Comparison of ENCODE assay signal across 16 cellular contexts in the genomic region with DNA sequence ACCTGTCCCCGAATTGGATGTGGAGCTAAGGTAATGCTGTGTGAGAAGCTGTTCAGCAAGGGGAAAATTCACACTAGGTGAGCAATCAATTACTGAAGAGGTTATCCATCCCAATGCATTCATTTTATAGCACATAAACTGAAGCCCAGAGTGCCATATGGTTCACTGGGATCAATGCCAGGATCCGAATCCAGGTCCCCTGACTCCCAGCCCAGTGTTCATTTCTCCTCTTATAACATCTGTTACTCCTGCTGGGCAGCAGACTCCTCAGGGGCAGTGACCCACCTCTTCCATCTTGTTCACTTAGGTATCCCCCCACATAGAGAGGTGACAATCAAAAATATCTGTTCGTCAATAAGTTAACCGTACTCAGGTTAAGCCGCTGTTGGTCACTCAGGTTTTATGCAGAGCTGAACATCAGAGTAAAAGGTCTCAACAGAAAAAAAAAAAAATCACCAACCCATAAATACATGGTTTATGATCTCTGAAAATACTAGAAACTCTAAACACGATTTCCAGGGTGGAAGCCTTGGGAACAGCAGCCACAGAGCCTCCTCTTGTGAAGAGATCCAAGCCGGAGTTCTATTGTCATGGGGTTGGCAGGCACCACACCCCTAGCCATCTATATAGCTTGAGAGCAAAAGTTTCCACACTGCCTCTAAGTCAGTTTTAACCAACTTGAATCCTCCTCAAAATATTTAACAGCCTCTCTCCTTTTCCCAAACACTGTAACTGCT. TPM values are rescaled to one million over a fixed set of nuclear protein-coding genes. Genes with fewer than 3 reads are reported as not detected.
DNase-seq lines count a peak whose midpoint lies in the region; ATAC-seq and TF ChIP-seq lines count a peak whose summit lies in the region.
"Had no signal": no experiment of that assay in that cellular context is flagged by ENCODE, and none has a peak within 500 bp of the region (broad histone marks: within the 10 kb centered on the region; RNA-seq: fewer than 3 reads in every experiment).

No MANE protein-coding gene starts in this region.

- H4K20me1 ChIP-seq in neural progenitor cell (ENCODE audit: low read depth) (no peaks in the 10 kb centered on the region), Karpas-422 (ENCODE audit: insufficient read depth, low read depth, low read length) (no peaks in the 10 kb centered on the region)

- TF ChIP-seq POLR2A in esophagus muscularis mucosa (IDR thresholded peaks at IDR 0.05; ENCODE audit: low read depth): no peak

- H3K9me3 ChIP-seq in neural progenitor cell (ENCODE audit: low read depth) (no peaks in the 10 kb centered on the region), esophagus muscularis mucosa (no peaks in the 10 kb centered on the region), Karpas-422 (ENCODE audit: low read length) (no peaks in the 10 kb centered on the region)
- H3K9me3 ChIP-seq: ovary had no signal

- DNase-seq in AG09309 (ENCODE audit: low read depth): no peak
- DNase-seq in NCI-H2171 (lab: John Stamatoyannopoulos, UW): peak; percentile 42
- no peak for DNase-seq in coronary artery (ENCODE audit: low spot score)
- no peak for DNase-seq in neural progenitor cell (ENCODE audit: low spot score)
- DNase-seq in esophagus muscularis mucosa (ENCODE audit: extremely low spot score): no peak
- no peak for DNase-seq in Karpas-422
- DNase-seq in activated CD4-positive, alpha-beta T cell treated with anti-CD3 and anti-CD28 coated beads, Interleukin-2, amount 50 U/mL, for 1 hour: no peak
- DNase-seq: activated CD4-positive, alpha-beta T cell treated with anti-CD3 and anti-CD28 coated beads, Interleukin-2, amount 10 ng/mL, durations not matched to agents 24 days and 14 days; KG1; NCI-H2081 treated with DMSO at 0.1 percent for 48 hours; PC-9; stimulated activated CD4-positive, alpha-beta T cell treated with anti-CD3 and anti-CD28 coated beads, Interleukin-2, amount 100 ng/mL, for 24 hours had no signal

- TF ChIP-seq EP300 in esophagus muscularis mucosa (IDR thresholded peaks at IDR 0.05): no peak

- H3K79me2 ChIP-seq in neural progenitor cell (ENCODE audit: low read depth) (no peaks in the 10 kb centered on the region), Karpas-422 (ENCODE audit: low read length) (no peaks in the 10 kb centered on the region)

- H3K9me3 Mint-ChIP-seq in neural progenitor cell: peaks cover 9% of the 10 kb centered on the region
- H3K9me3 Mint-ChIP-seq: stimulated activated memory B cell treated with anti-CD40 and anti-IgM and Interleukin-4, amounts not matched to agents 10 μg/mL and 1 μg/mL and 100 μg/mL, for 72 hours had no signal

- 73% methylated on average over 7 of the region's 7 CpGs for WGBS in esophagus muscularis mucosa

- H2AFZ ChIP-seq in neural progenitor cell (replicated peaks): peak overlapping the region; percentile 99
- H2AFZ ChIP-seq in Karpas-422 (ENCODE audit: low read length): no peak overlapping the region
- H2AFZ ChIP-seq: PC-9 had no signal

- no peaks in the 10 kb centered on the region for H3K27me3 ChIP-seq in neural progenitor cell
- H3K27me3 ChIP-seq in esophagus muscularis mucosa: no peaks in the 10 kb centered on the region
- H3K27me3 ChIP-seq in Karpas-422 (ENCODE audit: low read length): no peaks in the 10 kb centered on the region
- H3K27me3 ChIP-seq: ovary had no signal

- peaks cover 12% of the 10 kb centered on the region for H3K4me1 ChIP-seq in neural progenitor cell
- peaks cover 3 to 9% (median 8%) of the 10 kb centered on the region in 4 donors for H3K4me1 ChIP-seq in esophagus muscularis mucosa
- no peaks in the 10 kb centered on the region for H3K4me1 ChIP-seq in Karpas-422 (ENCODE audit: low read length)

- no peak overlapping the region for H3K4me3 Mint-ChIP-seq in neural progenitor cell
- H3K4me3 Mint-ChIP-seq: activated CD4-positive, alpha-beta T cell treated with anti-CD3 and anti-CD28 coated beads, Interleukin-2, amount 10 ng/mL, durations not matched to agents 24 days and 14 days; stimulated activated memory B cell treated with anti-CD40 and anti-IgM and Interleukin-4, amounts not matched to agents 10 μg/mL and 1 μg/mL and 100 μg/mL, for 72 hours had no signal

- peaks cover 8% of the 10 kb centered on the region for H3K4me1 Mint-ChIP-seq in neural progenitor cell
- H3K4me1 Mint-ChIP-seq: activated CD4-positive, alpha-beta T cell treated with anti-CD3 and anti-CD28 coated beads, Interleukin-2, amount 10 ng/mL, durations not matched to agents 24 days and 14 days; stimulated activated memory B cell treated with anti-CD40 and anti-IgM and Interleukin-4, amounts not matched to agents 10 μg/mL and 1 μg/mL and 100 μg/mL, for 72 hours had no signal

- peaks cover 6% of the 10 kb centered on the region for H3K27me3 Mint-ChIP-seq in neural progenitor cell (ENCODE audit: insufficient read depth, low read depth)
- H3K27me3 Mint-ChIP-seq: activated CD4-positive, alpha-beta T cell treated with anti-CD3 and anti-CD28 coated beads, Interleukin-2, amount 10 ng/mL, durations not matched to agents 24 days and 14 days had no signal

- no peaks in the 10 kb centered on the region for H3K36me3 Mint-ChIP-seq in neural progenitor cell
- H3K36me3 Mint-ChIP-seq: stimulated activated memory B cell treated with anti-CD40 and anti-IgM and Interleukin-4, amounts not matched to agents 10 μg/mL and 1 μg/mL and 100 μg/mL, for 72 hours had no signal

- no peak overlapping the region for H3K27ac Mint-ChIP-seq in neural progenitor cell
- H3K27ac Mint-ChIP-seq: activated CD4-positive, alpha-beta T cell treated with anti-CD3 and anti-CD28 coated beads, Interleukin-2, amount 10 ng/mL, durations not matched to agents 24 days and 14 days; stimulated activated memory B cell treated with anti-CD40 and anti-IgM and Interleukin-4, amounts not matched to agents 10 μg/mL and 1 μg/mL and 100 μg/mL, for 72 hours had no signal

- H3F3A ChIP-seq in neural progenitor cell (ENCODE audit: low read depth): no peaks in the 10 kb centered on the region

- H3K9me2 ChIP-seq in Karpas-422 (replicated peaks; ENCODE audit: insufficient read depth, low read length): no peaks in the 10 kb centered on the region

- H3K9ac ChIP-seq in neural progenitor cell: no peak overlapping the region
- H3K9ac ChIP-seq in Karpas-422 (ENCODE audit: low read length): no peak overlapping the region

- no peak for ATAC-seq in GM21723 (IDR thresholded peaks at IDR 0.05; ENCODE audit: unreplicated experiment)
- ATAC-seq: stimulated activated memory B cell treated with anti-CD40 and anti-IgM and Interleukin-4, amounts not matched to agents 10 μg/mL and 1 μg/mL and 100 μg/mL, for 72 hours had no signal

- H3K4me3 ChIP-seq in AG09309 (ENCODE audit: control insufficient read depth, low read depth, low read length) (peak overlapping the region; percentile 24), coronary artery (peak overlapping the region; percentile 45), neural progenitor cell (no peak overlapping the region), esophagus muscularis mucosa (peak overlapping the region in 1 of 4 donors; percentile 1), Karpas-422 (ENCODE audit: low read length) (no peak overlapping the region)
- H3K4me3 ChIP-seq: ovary, PC-9 had no signal

- H3K27ac ChIP-seq in coronary artery (peak overlapping the region in 1 of 2 donors; percentile 54), neural progenitor cell (no peak overlapping the region), esophagus muscularis mucosa (replicated peaks in 1 of 4) (peak overlapping the region in 2 of 4 donors; percentile 11 to 14), Karpas-422 (ENCODE audit: low read length) (no peak overlapping the region)
- H3K27ac ChIP-seq: PC-9 had no signal

- H3K4me2 ChIP-seq in neural progenitor cell: peak overlapping the region; percentile 63
- no peak overlapping the region for H3K4me2 ChIP-seq in Karpas-422 (ENCODE audit: low read depth, low read length, poor library complexity, severe bottlenecking)
- H3K4me2 ChIP-seq: PC-9 had no signal

- TF ChIP-seq CTCF in AG09309 (IDR thresholded peaks at IDR 0.05; ENCODE audit: control insufficient read depth, insufficient read depth, low read depth, low read length, missing control alignments): no peak
- no peak for TF ChIP-seq CTCF in coronary artery (IDR thresholded peaks at IDR 0.05)
- no peak for TF ChIP-seq CTCF in neural progenitor cell (IDR thresholded peaks at IDR 0.05)
- no peak for TF ChIP-seq CTCF in esophagus muscularis mucosa (IDR thresholded peaks at IDR 0.05)

- H3K36me3 ChIP-seq in neural progenitor cell: no peaks in the 10 kb centered on the region
- H3K36me3 ChIP-seq in esophagus muscularis mucosa: peaks cover 0 to 5% (median 0%) of the 10 kb centered on the region in 4 donors
- H3K36me3 ChIP-seq in Karpas-422 (ENCODE audit: insufficient read depth, low read length): no peaks in the 10 kb centered on the region
- H3K36me3 ChIP-seq: ovary had no signal

- intact Hi-C loops in esophagus muscularis mucosa (cut with DNase I): no loop called here

RNA-seq across cellular contexts. Expression of gene SEC16B, which starts 13.4 kb away (rescaled TPM):
- total RNA-seq in neural progenitor cell (ENCODE audit: low replicate concordance) (0.67 and 0.74 TPM in 2 replicates), esophagus muscularis mucosa (1 to 10 TPM in 3 of 4 donors, under 1 TPM in 1; 0.83 to 2.6 (median 1.8) TPM)
- 0.11 TPM in 1 of 2 replicates, not detected in the other for total RNA-seq in Karpas-422 (2014; rRNA removed; shearing (Covaris generic); ENCODE audit: low replicate concordance)
- total RNA-seq: activated CD4-positive, alpha-beta T cell treated with anti-CD3 and anti-CD28 coated beads, Interleukin-2, amount 10 ng/mL, durations not matched to agents 24 days and 14 days; T-helper 1 cell treated with Interleukin-12 subunit alpha and Interleukin-12 subunit beta and Interleukin-4 antibody, amounts not matched to agents 30 ng/mL and 1 ng/mL, for 36 hours had no signal

Comparison
In these comparisons a context has a peak if more than half of its experiments do, and no peak if none do; other contexts are left out.
1. H3K4me3 ChIP-seq: peak in AG09309 (single experiment) and coronary artery (single experiment); none in neural progenitor cell (single experiment) and Karpas-422 (single experiment).